ENCODE assay signal across 16 cellular contexts in genomic region chr10:59562126-59562525, GRCh38.
A peak's percentile ranks its signal among the peaks of the same experiment; 100 is the strongest.
DNase-seq lines count a peak whose midpoint lies in the region; ATAC-seq and TF ChIP-seq lines count a peak whose summit lies in the region.
"Had no signal": no experiment of that assay in that cellular context is flagged by ENCODE, and none has a peak within 500 bp of the region (broad histone marks: within the 10 kb centered on the region; RNA-seq: fewer than 3 reads in every experiment).

No MANE protein-coding gene starts in this region.

- no peak overlapping the region for H3K27ac ChIP-seq in BLaER1
- H3K27ac ChIP-seq in mesenchymal stem cell (ENCODE audit: low read length, poor library complexity, severe bottlenecking), result no peak overlapping the region
- H3K27ac ChIP-seq: BLaER1 treated with 17β-estradiol and CSF1 and Interleukin-3, amounts not matched to agents 10 nM and 100 nM; HL-60 had no signal

- H3K79me1 ChIP-seq in mesenchymal stem cell (replicated peaks; ENCODE audit: low read length, poor library complexity, severe bottlenecking), result no peaks in the 10 kb centered on the region

- H3K27me3 ChIP-seq in BLaER1 (no peaks in the 10 kb centered on the region), mesenchymal stem cell (ENCODE audit: control insufficient read depth in 1 of 2, insufficient read depth in 1 of 2, low read length in 2 of 2) (no peaks in the 10 kb centered on the region)
- H3K27me3 ChIP-seq: BLaER1 treated with 17β-estradiol and CSF1 and Interleukin-3, amounts not matched to agents 10 nM and 100 nM had no signal

- no peak overlapping the region for H2BK5ac ChIP-seq in mesenchymal stem cell (ENCODE audit: low read depth, low read length, poor library complexity, severe bottlenecking)

- H2BK15ac ChIP-seq in mesenchymal stem cell (ENCODE audit: low read depth, poor library complexity, severe bottlenecking), result no peak overlapping the region

- no peak overlapping the region for H3K18ac ChIP-seq in mesenchymal stem cell (ENCODE audit: low read depth in 1 of 2, low read length in 2 of 2)

- H3K4me2 ChIP-seq in BLaER1 (peak overlapping the region; percentile 27), mesenchymal stem cell (ENCODE audit: low read length, poor library complexity, severe bottlenecking) (no peak overlapping the region)
- H3K4me2 ChIP-seq: GM23338 had no signal

- peaks cover 6% of the 10 kb centered on the region; the same call in 1 of the 2 replicates for H3K9me3 Mint-ChIP-seq in WTC11
- no peaks in the 10 kb centered on the region for H3K9me3 Mint-ChIP-seq in activated CD4-positive, alpha-beta T cell treated with anti-CD3 and anti-CD28 coated beads, Interleukin-2, amount 10 ng/mL, durations not matched to agents 24 days and 14 days
- H3K9me3 Mint-ChIP-seq: GM23338 had no signal

- H3K36me3 ChIP-seq in BLaER1 (no peaks in the 10 kb centered on the region), mesenchymal stem cell (ENCODE audit: control insufficient read depth in 1 of 2, insufficient read depth in 2 of 2, low read depth in 1 of 2, low read length in 2 of 2) (no peaks in the 10 kb centered on the region)
- H3K36me3 ChIP-seq: BLaER1 treated with 17β-estradiol and CSF1 and Interleukin-3, amounts not matched to agents 10 nM and 100 nM had no signal

- H4K8ac ChIP-seq in mesenchymal stem cell (ENCODE audit: low read length), result no peak overlapping the region

- H2BK120ac ChIP-seq in mesenchymal stem cell (ENCODE audit: low read depth, low read length), result no peak overlapping the region

- H3K14ac ChIP-seq in mesenchymal stem cell (ENCODE audit: low read length in 2 of 2), result no peak overlapping the region

- TF ChIP-seq CTCF in WTC11 (IDR thresholded peaks at IDR 0.05), result no peak

- H3K9me3 ChIP-seq in BLaER1 (no peaks in the 10 kb centered on the region), mesenchymal stem cell (ENCODE audit: control insufficient read depth, low read length) (no peaks in the 10 kb centered on the region)
- H3K9me3 ChIP-seq: BLaER1 treated with 17β-estradiol and CSF1 and Interleukin-3, amounts not matched to agents 10 nM and 100 nM had no signal

- CTCF ChIA-PET in WTC11 (lab: Charles Lee), result no interaction called here

- no peak overlapping the region for H2BK12ac ChIP-seq in mesenchymal stem cell (ENCODE audit: low read length in 2 of 2)

- H3K27ac Mint-ChIP-seq in WTC11, result no peak overlapping the region
- H3K27ac Mint-ChIP-seq in activated CD4-positive, alpha-beta T cell treated with anti-CD3 and anti-CD28 coated beads, Interleukin-2, amount 10 ng/mL, durations not matched to agents 24 days and 14 days, result no peak overlapping the region
- H3K27ac Mint-ChIP-seq: CD4-positive, CD25-positive, alpha-beta regulatory T cell; CD8-positive, alpha-beta memory T cell; GM23338 had no signal

- H3K27me3 Mint-ChIP-seq in WTC11 (ENCODE audit: low read depth), result no peaks in the 10 kb centered on the region
- H3K27me3 Mint-ChIP-seq in activated CD4-positive, alpha-beta T cell treated with anti-CD3 and anti-CD28 coated beads, Interleukin-2, amount 10 ng/mL, durations not matched to agents 24 days and 14 days, result no peaks in the 10 kb centered on the region
- H3K27me3 Mint-ChIP-seq: CD4-positive, CD25-positive, alpha-beta regulatory T cell; CD8-positive, alpha-beta memory T cell had no signal

- POLR2A ChIA-PET in WTC11 (lab: Charles Lee), result no interaction called here

- no peak overlapping the region for H2AFZ ChIP-seq in mesenchymal stem cell (ENCODE audit: low read depth, low read length)
- H2AFZ ChIP-seq: GM23338 had no signal

- no peaks in the 10 kb centered on the region for H3K36me3 Mint-ChIP-seq in WTC11
- H3K36me3 Mint-ChIP-seq in activated CD4-positive, alpha-beta T cell treated with anti-CD3 and anti-CD28 coated beads, Interleukin-2, amount 10 ng/mL, durations not matched to agents 24 days and 14 days (ENCODE audit: low read depth), result no peaks in the 10 kb centered on the region
- H3K36me3 Mint-ChIP-seq: CD4-positive, CD25-positive, alpha-beta regulatory T cell; CD8-positive, alpha-beta memory T cell had no signal

- no peak overlapping the region for H4K91ac ChIP-seq in mesenchymal stem cell (ENCODE audit: low read length)

- ATAC-seq in SK-N-SH treated with all-trans-retinoic acid at 6 μM for 48 hours, result peak; percentile 15
- ATAC-seq in WTC11, result no peak
- ATAC-seq: GM23338 had no signal

- no peak overlapping the region for H3K9ac ChIP-seq in BLaER1
- H3K9ac ChIP-seq in mesenchymal stem cell (ENCODE audit: low read length), result peak overlapping the region; percentile 50
- H3K9ac ChIP-seq: BLaER1 treated with 17β-estradiol and CSF1 and Interleukin-3, amounts not matched to agents 10 nM and 100 nM had no signal

- intact Hi-C loops in activated CD4-positive, alpha-beta T cell treated with anti-CD3 and anti-CD28 coated beads, Interleukin-2, amount 10 ng/mL, durations not matched to agents 24 days and 14 days (cut with micrococcal nuclease), result no loop called here

- H3K23ac ChIP-seq in mesenchymal stem cell (ENCODE audit: low read length in 2 of 2), result no peak overlapping the region

- H3K4ac ChIP-seq in mesenchymal stem cell (ENCODE audit: low read depth in 1 of 2, low read length in 2 of 2), result no peak overlapping the region

- WGBS in mesenchymal stem cell, result 44% methylated on average over 1 of the region's 3 CpGs

- H2AK5ac ChIP-seq in mesenchymal stem cell (ENCODE audit: low read length, severe bottlenecking), result no peak overlapping the region

- no peaks in the 10 kb centered on the region for H4K20me1 ChIP-seq in BLaER1
- H4K20me1 ChIP-seq: BLaER1 treated with 17β-estradiol and CSF1 and Interleukin-3, amounts not matched to agents 10 nM and 100 nM had no signal

- DNase-seq in mesenchymal stem cell (no peak), WTC11 (ENCODE audit: low spot score) (no peak), T-helper 1 cell (no peak)
- DNase-seq in activated CD4-positive, alpha-beta T cell treated with anti-CD3 and anti-CD28 coated beads, Interleukin-2, amount 50 U/mL, for 4 hours, result no peak
- DNase-seq in activated CD4-positive, alpha-beta T cell treated with anti-CD3 and anti-CD28 coated beads, Interleukin-2, amount 10 ng/mL, durations not matched to agents 24 days and 14 days, result no peak
- DNase-seq: CD4-positive, CD25-positive, alpha-beta regulatory T cell; CD8-positive, alpha-beta memory T cell; COR-L47; DMS 273 treated with DMSO at 0.1 percent for 48 hours; DMS53; DND-41 had no signal

- peaks cover 24% of the 10 kb centered on the region for H3K4me1 ChIP-seq in BLaER1
- H3K4me1 ChIP-seq in mesenchymal stem cell (ENCODE audit: control insufficient read depth, insufficient read depth, low read depth, low read length), result no peaks in the 10 kb centered on the region

- H3K4me3 ChIP-seq in BLaER1 (no peak overlapping the region), mesenchymal stem cell (ENCODE audit: insufficient read depth in 1 of 2, low read depth in 1 of 2, low read length in 2 of 2) (peak overlapping the region in 1 of 2 experiments; percentile 36)
- H3K4me3 ChIP-seq: BLaER1 treated with 17β-estradiol and CSF1 and Interleukin-3, amounts not matched to agents 10 nM and 100 nM; GM23338 had no signal

- H3K4me1 Mint-ChIP-seq in WTC11, result peaks cover 14% of the 10 kb centered on the region
- no peaks in the 10 kb centered on the region for H3K4me1 Mint-ChIP-seq in activated CD4-positive, alpha-beta T cell treated with anti-CD3 and anti-CD28 coated beads, Interleukin-2, amount 10 ng/mL, durations not matched to agents 24 days and 14 days
- H3K4me1 Mint-ChIP-seq: CD4-positive, CD25-positive, alpha-beta regulatory T cell; CD8-positive, alpha-beta memory T cell had no signal

- H3K4me3 Mint-ChIP-seq in WTC11, result no peak overlapping the region
- no peak overlapping the region for H3K4me3 Mint-ChIP-seq in activated CD4-positive, alpha-beta T cell treated with anti-CD3 and anti-CD28 coated beads, Interleukin-2, amount 10 ng/mL, durations not matched to agents 24 days and 14 days
- H3K4me3 Mint-ChIP-seq: CD4-positive, CD25-positive, alpha-beta regulatory T cell; CD8-positive, alpha-beta memory T cell; GM23338 had no signal

TF ChIP-seq in SK-N-SH treated with all-trans-retinoic acid at 6 μM for 48 hours, 23 proteins besides CTCF, POLR2A, EP300 and RAD21 (continues in another document):
- TF ChIP-seq POU6F1 (CRISPR knock-in tag; IDR thresholded peaks at IDR 0.05; ENCODE audit: borderline replicate concordance, low read depth), result no peak
- no peak for TF ChIP-seq PPARA (CRISPR knock-in tag; IDR thresholded peaks at IDR 0.05; ENCODE audit: borderline replicate concordance)
- no peak for TF ChIP-seq ZNF8 (CRISPR knock-in tag; IDR thresholded peaks at IDR 0.05)

TF ChIP-seq in WTC11, 78 proteins besides CTCF, POLR2A, EP300 and RAD21:
- TF ChIP-seq FOXK1 (CRISPR knock-in tag; IDR thresholded peaks at IDR 0.05), result no peak
- TF ChIP-seq FOXJ3 (CRISPR knock-in tag; IDR thresholded peaks at IDR 0.05; ENCODE audit: borderline replicate concordance), result no peak
- no peak for TF ChIP-seq FOXP1 (CRISPR knock-in tag; IDR thresholded peaks at IDR 0.05; ENCODE audit: borderline replicate concordance)
- no peak for TF ChIP-seq NFYB (CRISPR knock-in tag; conservative IDR thresholded peaks at IDR 0.05; ENCODE audit: low read depth)
- no peak for TF ChIP-seq IRF2 (CRISPR knock-in tag; IDR thresholded peaks at IDR 0.05; ENCODE audit: borderline replicate concordance, low read depth)
- no peak for TF ChIP-seq E2F4 (CRISPR knock-in tag; IDR thresholded peaks at IDR 0.05; ENCODE audit: borderline replicate concordance, low read depth)
- no peak for TF ChIP-seq KAT7 (CRISPR knock-in tag; IDR thresholded peaks at IDR 0.05; ENCODE audit: borderline replicate concordance)
- no peak for TF ChIP-seq ATF2 (CRISPR knock-in tag; IDR thresholded peaks at IDR 0.05; ENCODE audit: borderline replicate concordance, low read depth)
- TF ChIP-seq ATF1 (CRISPR knock-in tag; IDR thresholded peaks at IDR 0.05), result no peak
